Comparison of ENCODE assay signal across 8 cellular contexts in the genomic region with DNA sequence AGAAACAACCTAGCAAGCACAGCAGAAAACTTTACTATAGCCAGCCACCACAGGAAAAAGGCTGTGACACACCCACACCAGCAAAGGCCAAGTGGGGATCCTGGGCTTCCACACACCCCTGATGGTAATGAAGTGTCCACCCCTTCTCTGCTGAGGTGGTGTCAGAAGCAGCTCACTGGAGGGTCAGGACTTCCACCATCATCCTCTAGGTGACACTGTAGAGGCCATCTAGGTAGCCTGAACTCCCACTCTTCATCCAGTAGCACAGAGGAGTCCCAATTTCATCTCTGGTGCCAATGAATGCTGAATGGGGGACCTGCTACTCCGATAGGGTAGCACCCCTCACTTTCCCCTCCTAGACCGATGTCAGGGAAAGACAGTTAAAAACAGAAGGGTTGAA.
DNase-seq lines count a peak whose midpoint lies in the region; ATAC-seq and TF ChIP-seq lines count a peak whose summit lies in the region.

No MANE protein-coding gene starts in this region.

- TF ChIP-seq POLR2A in body of pancreas (IDR thresholded peaks at IDR 0.05) = no peak

- H3K27me3 Mint-ChIP-seq in GM23338 (ENCODE audit: insufficient read depth, low read depth, poor library complexity) = no peaks in the 10 kb centered on the region
- H3K27me3 Mint-ChIP-seq in progenitor cell of endocrine pancreas = no peaks in the 10 kb centered on the region

- H3K36me3 Mint-ChIP-seq in GM23338 (ENCODE audit: low read depth) (no peaks in the 10 kb centered on the region), progenitor cell of endocrine pancreas (ENCODE audit: insufficient read depth) (no peaks in the 10 kb centered on the region)

- no peak for TF ChIP-seq EP300 in Ishikawa (IDR thresholded peaks at IDR 0.05; ENCODE audit: borderline replicate concordance)

- H3K9me2 ChIP-seq in GM23338 (ENCODE audit: insufficient read depth) = no peaks in the 10 kb centered on the region

- H3K9me3 Mint-ChIP-seq in GM23338 (no peaks in the 10 kb centered on the region), progenitor cell of endocrine pancreas (ENCODE audit: low read depth) (no peaks in the 10 kb centered on the region)

- H3K27ac ChIP-seq in GM23338 (ENCODE audit: low read depth) (no peak overlapping the region), body of pancreas (no peak overlapping the region), dorsolateral prefrontal cortex (no peak overlapping the region)

- peak; percentile 80 for DNase-seq in GM23338 (ENCODE audit: low spot score)
- DNase-seq in body of pancreas = peak in 3 of 4 donors; percentile 9 to 36 (median 27)
- no peak for DNase-seq in progenitor cell of endocrine pancreas (ENCODE audit: low spot score, unreplicated experiment)
- no peak for DNase-seq in cardiac septum (ENCODE audit: low spot score)
- no peak for DNase-seq in dorsolateral prefrontal cortex
- DNase-seq in dedifferentiated amniotic fluid mesenchymal stem cell (ENCODE audit: extremely low spot score) = no peak

- no peaks in the 10 kb centered on the region for H3K9me3 ChIP-seq in body of pancreas

- H3K4me3 Mint-ChIP-seq in GM23338 = no peak overlapping the region
- no peak overlapping the region for H3K4me3 Mint-ChIP-seq in progenitor cell of endocrine pancreas (ENCODE audit: low read depth)

- peak; percentile 60 for TF ChIP-seq RAD21 in Ishikawa (IDR thresholded peaks at IDR 0.05; ENCODE audit: low read depth)

- H3K27me3 ChIP-seq in GM23338 (ENCODE audit: insufficient read depth) (no peaks in the 10 kb centered on the region), body of pancreas (no peaks in the 10 kb centered on the region), dorsolateral prefrontal cortex (no peaks in the 10 kb centered on the region)

- no peak overlapping the region for H3K27ac Mint-ChIP-seq in GM23338
- no peak overlapping the region for H3K27ac Mint-ChIP-seq in progenitor cell of endocrine pancreas

- H2AFZ ChIP-seq in GM23338 = no peak overlapping the region

- ATAC-seq in GM23338 = peak; percentile 100
- ATAC-seq in body of pancreas = peak; percentile 56

- H3K4me3 ChIP-seq in GM23338 (no peak overlapping the region), body of pancreas (no peak overlapping the region), dorsolateral prefrontal cortex (no peak overlapping the region)

- intact Hi-C loops in body of pancreas (cut with DNase I) = no loop called here
- intact Hi-C loops in cardiac septum (cut with DNase I) = no loop called here
- intact Hi-C loops in dorsolateral prefrontal cortex (cut with DNase I) = no loop called here

- H3K79me2 ChIP-seq in GM23338 (replicated peaks; ENCODE audit: insufficient read depth) = no peaks in the 10 kb centered on the region

- H3F3A ChIP-seq in GM23338 (replicated peaks; ENCODE audit: low read depth) = no peaks in the 10 kb centered on the region

- TF ChIP-seq CTCF in GM12873 (IDR thresholded peaks at IDR 0.05; ENCODE audit: insufficient read depth, low read depth, low read length, missing control alignments) = peak; percentile 85
- TF ChIP-seq CTCF in GM23338 (conservative IDR thresholded peaks at IDR 0.05; ENCODE audit: low read depth in 2 of 2) = peak; percentile 66 to 85
- TF ChIP-seq CTCF in body of pancreas (IDR thresholded peaks at IDR 0.05) = peak in 6 of 7 experiments; percentile 12 to 37 (median 26)
- TF ChIP-seq CTCF in progenitor cell of endocrine pancreas (IDR thresholded peaks at IDR 0.05; ENCODE audit: unreplicated experiment) = peak; percentile 57
- TF ChIP-seq CTCF in dorsolateral prefrontal cortex (IDR thresholded peaks at IDR 0.05 in 54 of 56, conservative IDR thresholded peaks at IDR 0.05 in 2 of 56; ENCODE audit: low read depth in 1 of 56, partially characterized antibody in 56 of 56) = peak in 7 of 56 donors; percentile 7 to 17 (median 11)

- H3K4me1 ChIP-seq in GM23338 (ENCODE audit: insufficient read depth) (no peaks in the 10 kb centered on the region), body of pancreas (no peaks in the 10 kb centered on the region)

- no peaks in the 10 kb centered on the region for H4K20me1 ChIP-seq in GM23338 (replicated peaks; ENCODE audit: insufficient read depth)

- H3K4me2 ChIP-seq in GM23338 = no peak overlapping the region

- H3K4me1 Mint-ChIP-seq in GM23338 (no peaks in the 10 kb centered on the region), progenitor cell of endocrine pancreas (ENCODE audit: low read depth) (peaks cover under 1% of the 10 kb centered on the region)

- 50 to 64% methylated on average over 2 of the region's 2 CpGs for WGBS in body of pancreas, 2 donors

- no peaks in the 10 kb centered on the region for H3K36me3 ChIP-seq in GM23338 (ENCODE audit: insufficient read depth)
- no peaks in the 10 kb centered on the region for H3K36me3 ChIP-seq in body of pancreas (replicated peaks in 1 of 2; ENCODE audit: insufficient read depth in 1 of 2, low read depth in 2 of 2)

TF ChIP-seq in Ishikawa, 13 proteins besides CTCF, POLR2A, EP300 and RAD21:
- TF ChIP-seq TEAD4 (IDR thresholded peaks at IDR 0.05) (no peak), EGR1 (IDR thresholded peaks at IDR 0.05) (no peak), CEBPB (IDR thresholded peaks at IDR 0.05) (no peak), TAF1 (IDR thresholded peaks at IDR 0.05; ENCODE audit: low read depth) (no peak), FOXM1 (IDR thresholded peaks at IDR 0.05; ENCODE audit: borderline replicate concordance, low read depth) (no peak), ZBTB7A (IDR thresholded peaks at IDR 0.05; ENCODE audit: low read depth) (no peak)
- TF ChIP-seq, protein P1, sequence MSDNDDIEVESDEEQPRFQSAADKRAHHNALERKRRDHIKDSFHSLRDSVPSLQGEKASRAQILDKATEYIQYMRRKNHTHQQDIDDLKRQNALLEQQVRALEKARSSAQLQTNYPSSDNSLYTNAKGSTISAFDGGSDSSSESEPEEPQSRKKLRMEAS (IDR thresholded peaks at IDR 0.05) = no peak
- TF ChIP-seq, protein P2, sequence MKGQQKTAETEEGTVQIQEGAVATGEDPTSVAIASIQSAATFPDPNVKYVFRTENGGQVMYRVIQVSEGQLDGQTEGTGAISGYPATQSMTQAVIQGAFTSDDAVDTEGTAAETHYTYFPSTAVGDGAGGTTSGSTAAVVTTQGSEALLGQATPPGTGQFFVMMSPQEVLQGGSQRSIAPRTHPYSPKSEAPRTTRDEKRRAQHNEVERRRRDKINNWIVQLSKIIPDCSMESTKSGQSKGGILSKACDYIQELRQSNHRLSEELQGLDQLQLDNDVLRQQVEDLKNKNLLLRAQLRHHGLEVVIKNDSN (IDR thresholded peaks at IDR 0.05) = no peak
- TF ChIP-seq, protein P3, sequence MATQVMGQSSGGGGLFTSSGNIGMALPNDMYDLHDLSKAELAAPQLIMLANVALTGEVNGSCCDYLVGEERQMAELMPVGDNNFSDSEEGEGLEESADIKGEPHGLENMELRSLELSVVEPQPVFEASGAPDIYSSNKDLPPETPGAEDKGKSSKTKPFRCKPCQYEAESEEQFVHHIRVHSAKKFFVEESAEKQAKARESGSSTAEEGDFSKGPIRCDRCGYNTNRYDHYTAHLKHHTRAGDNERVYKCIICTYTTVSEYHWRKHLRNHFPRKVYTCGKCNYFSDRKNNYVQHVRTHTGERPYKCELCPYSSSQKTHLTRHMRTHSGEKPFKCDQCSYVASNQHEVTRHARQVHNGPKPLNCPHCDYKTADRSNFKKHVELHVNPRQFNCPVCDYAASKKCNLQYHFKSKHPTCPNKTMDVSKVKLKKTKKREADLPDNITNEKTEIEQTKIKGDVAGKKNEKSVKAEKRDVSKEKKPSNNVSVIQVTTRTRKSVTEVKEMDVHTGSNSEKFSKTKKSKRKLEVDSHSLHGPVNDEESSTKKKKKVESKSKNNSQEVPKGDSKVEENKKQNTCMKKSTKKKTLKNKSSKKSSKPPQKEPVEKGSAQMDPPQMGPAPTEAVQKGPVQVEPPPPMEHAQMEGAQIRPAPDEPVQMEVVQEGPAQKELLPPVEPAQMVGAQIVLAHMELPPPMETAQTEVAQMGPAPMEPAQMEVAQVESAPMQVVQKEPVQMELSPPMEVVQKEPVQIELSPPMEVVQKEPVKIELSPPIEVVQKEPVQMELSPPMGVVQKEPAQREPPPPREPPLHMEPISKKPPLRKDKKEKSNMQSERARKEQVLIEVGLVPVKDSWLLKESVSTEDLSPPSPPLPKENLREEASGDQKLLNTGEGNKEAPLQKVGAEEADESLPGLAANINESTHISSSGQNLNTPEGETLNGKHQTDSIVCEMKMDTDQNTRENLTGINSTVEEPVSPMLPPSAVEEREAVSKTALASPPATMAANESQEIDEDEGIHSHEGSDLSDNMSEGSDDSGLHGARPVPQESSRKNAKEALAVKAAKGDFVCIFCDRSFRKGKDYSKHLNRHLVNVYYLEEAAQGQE (IDR thresholded peaks at IDR 0.05; ENCODE audit: low read depth) = no peak

Comparison
In these comparisons a context has a peak if more than half of its experiments do, and no peak if none do; other contexts are left out.
1. DNase-seq: peak in GM23338 (single experiment) and body of pancreas (3 of 4); none in progenitor cell of endocrine pancreas (single experiment), cardiac septum (single experiment), dorsolateral prefrontal cortex (0 of 10) and dedifferentiated amniotic fluid mesenchymal stem cell (single experiment).